In the genomic region with DNA sequence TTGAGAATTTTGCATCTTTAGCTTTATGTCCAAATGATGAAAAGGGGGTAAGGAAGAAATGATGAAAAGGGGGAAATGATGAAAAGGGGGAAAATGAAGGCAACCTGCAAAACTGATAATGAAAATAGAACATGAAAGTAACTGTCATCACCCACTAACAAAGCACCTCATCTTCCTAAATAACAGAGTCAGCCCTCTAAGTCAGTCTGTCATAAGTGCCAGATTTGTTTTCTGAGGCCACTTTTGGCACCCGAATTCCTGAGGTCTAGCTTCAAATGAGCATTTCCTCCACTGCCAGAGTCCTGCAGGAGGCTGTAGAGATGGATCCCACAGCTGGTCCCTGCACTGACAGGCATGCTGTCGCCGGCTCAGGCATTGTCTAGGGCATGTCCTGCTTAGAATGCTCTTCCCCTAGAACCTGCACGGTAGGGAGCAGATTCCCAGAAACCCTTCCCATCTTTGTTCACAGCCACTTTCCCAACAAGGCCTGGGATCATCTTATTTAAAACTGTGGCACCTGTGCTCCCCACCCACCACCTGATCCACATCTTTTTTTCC, we compare ENCODE assay signal across 12 cellular contexts. TPM values are rescaled to one million over a fixed set of nuclear protein-coding genes. Genes with fewer than 3 reads are reported as not detected.
A peak's percentile ranks its signal among the peaks of the same experiment; 100 is the strongest.
DNase-seq lines count a peak whose midpoint lies in the region; ATAC-seq and TF ChIP-seq lines count a peak whose summit lies in the region.
"Had no signal": no experiment of that assay in that cellular context is flagged by ENCODE, and none has a peak within 500 bp of the region (broad histone marks: within the 10 kb centered on the region; RNA-seq: fewer than 3 reads in every experiment).

No MANE protein-coding gene starts in this region.

- DNase-seq in COLO668 (lab: John Stamatoyannopoulos, UW; ENCODE audit: unreplicated experiment), result peak; percentile 65
- DNase-seq in adipocyte (ENCODE audit: low read depth), result no peak
- no peak for DNase-seq in H9
- no peak for DNase-seq in NCI-H146 treated with DMSO at 0.1 percent for 48 hours (lab: John Stamatoyannopoulos, UW; ENCODE audit: unreplicated experiment)
- no peak for DNase-seq in 8988T
- DNase-seq: activated CD4-positive, alpha-beta T cell treated with anti-CD3 and anti-CD28 coated beads for 48 hours; NCI-H1092 had no signal

- H3K18ac ChIP-seq in H9 (ENCODE audit: insufficient read length, low read depth, low read length), result no peak overlapping the region

- H3K4ac ChIP-seq in H9 (ENCODE audit: low read depth, low read length), result no peak overlapping the region

- WGBS in H9 (ENCODE audit: extremely low coverage, insufficient read length, low lambda C conversion rate), result no CpG with 5 or more reads among the region's 4 CpGs

- H4K8ac ChIP-seq in H9 (replicated peaks; ENCODE audit: insufficient read length, low read depth, low read length), result no peak overlapping the region

- no peak overlapping the region for H4K91ac ChIP-seq in H9 (ENCODE audit: insufficient read length, low read depth, low read length)

- no peak overlapping the region for H3K27ac Mint-ChIP-seq in H9
- H3K27ac Mint-ChIP-seq: neural progenitor cell had no signal

- no peak overlapping the region for H2AK5ac ChIP-seq in H9 (ENCODE audit: insufficient read length, low read length)

- no peaks in the 10 kb centered on the region for H4K20me1 ChIP-seq in H9 (ENCODE audit: control insufficient read depth, insufficient read depth, insufficient read length)

- no peaks in the 10 kb centered on the region for H3K23me2 ChIP-seq in H9 (ENCODE audit: insufficient read length, low read depth, low read length, poor library complexity, severe bottlenecking)

- H3K56ac ChIP-seq in H9 (ENCODE audit: insufficient read length, low read depth, low read length), result no peak overlapping the region

- H2BK12ac ChIP-seq in H9 (ENCODE audit: insufficient read length, low read depth, low read length), result no peak overlapping the region

- H3K27me3 ChIP-seq in adipocyte (replicated peaks; ENCODE audit: control insufficient read depth, insufficient read depth, low read length) (no peaks in the 10 kb centered on the region), H9 (ENCODE audit: insufficient read depth, low read length) (no peaks in the 10 kb centered on the region)
- H3K27me3 ChIP-seq: neural progenitor cell had no signal

- no peak overlapping the region for H2AFZ ChIP-seq in H9 (ENCODE audit: low read length)
- H2AFZ ChIP-seq: neural progenitor cell had no signal

- H3K4me3 ChIP-seq in adipocyte (ENCODE audit: low read length), result peak overlapping the region; percentile 57
- H3K4me3 ChIP-seq: neural progenitor cell had no signal

- H3K9me3 Mint-ChIP-seq in H9, result peaks cover under 1 to 5% of the 10 kb centered on the region in 2 experiments; a peak in 2 of 5 replicates

- no peaks in the 10 kb centered on the region; the same call in 1 of the 2 replicates for H3K79me2 ChIP-seq in H9 (ENCODE audit: insufficient read depth, low read length)

- H4K5ac ChIP-seq in H9 (ENCODE audit: insufficient read length, low read depth, low read length), result no peak overlapping the region

- H3T11ph ChIP-seq in H9 (ENCODE audit: low read length), result no peak overlapping the region

- no peak overlapping the region for H2BK15ac ChIP-seq in H9 (ENCODE audit: low read depth, low read length)

- H3K9me3 ChIP-seq in adipocyte (ENCODE audit: control insufficient read depth, low read length) (no peaks in the 10 kb centered on the region), H9 (ENCODE audit: control insufficient read depth, low read depth, low read length) (no peaks in the 10 kb centered on the region)

- no peak for TF ChIP-seq CTCF in H9 (conservative IDR thresholded peaks at IDR 0.05)

- no peaks in the 10 kb centered on the region for H3K27me3 Mint-ChIP-seq in H9 (ENCODE audit: low read depth)

- no peak overlapping the region for H3K14ac ChIP-seq in H9 (ENCODE audit: insufficient read depth, low read length)

- no peak overlapping the region for H3K23ac ChIP-seq in H9 (ENCODE audit: insufficient read length, low read depth, low read length)

- peaks cover 29% of the 10 kb centered on the region for H3K4me1 ChIP-seq in adipocyte (ENCODE audit: control insufficient read depth, insufficient read depth, low read length)
- no peaks in the 10 kb centered on the region for H3K4me1 ChIP-seq in H9 (ENCODE audit: insufficient read depth, low read length)

- H2BK120ac ChIP-seq in H9 (ENCODE audit: low read depth, low read length, poor library complexity, severe bottlenecking), result no peak overlapping the region

- no peak overlapping the region for H3K4me3 Mint-ChIP-seq in H9
- H3K4me3 Mint-ChIP-seq: neural progenitor cell had no signal

- H2BK20ac ChIP-seq in H9 (ENCODE audit: low read depth, low read length, poor library complexity, severe bottlenecking), result no peak overlapping the region

- ATAC-seq in GM18870 (IDR thresholded peaks at IDR 0.05; ENCODE audit: unreplicated experiment) (peak; percentile 34), HG02763 (IDR thresholded peaks at IDR 0.05; ENCODE audit: unreplicated experiment) (peak; percentile 24), HG02884 (IDR thresholded peaks at IDR 0.05; ENCODE audit: unreplicated experiment) (no peak)
- ATAC-seq: Panc1 had no signal

- no peak overlapping the region for H2BK5ac ChIP-seq in H9 (ENCODE audit: insufficient read length, low read length)

- peaks cover 17 to 21% of the 10 kb centered on the region in 2 experiments for H3K4me1 Mint-ChIP-seq in H9
- H3K4me1 Mint-ChIP-seq: neural progenitor cell had no signal

- no peaks in the 10 kb centered on the region for H3K79me1 ChIP-seq in H9 (ENCODE audit: insufficient read depth, low read depth, low read length, poor library complexity, severe bottlenecking)

- no peak overlapping the region for H3K27ac ChIP-seq in H9 (ENCODE audit: insufficient read length, low read depth, low read length)
- H3K27ac ChIP-seq: neural progenitor cell had no signal

- no peak overlapping the region for H3K9ac ChIP-seq in adipocyte (ENCODE audit: low read length)
- no peak overlapping the region for H3K9ac ChIP-seq in H9 (ENCODE audit: extremely low read depth, insufficient read length, low read length)
- H3K9ac ChIP-seq: neural progenitor cell had no signal

- peaks cover 5 to 17% (median 7%) of the 10 kb centered on the region in 3 experiments; a peak in 4 of 7 replicates for H3K36me3 Mint-ChIP-seq in H9 (ENCODE audit: insufficient read depth in 1 of 3, low read depth in 3 of 3)

- H3K4me2 ChIP-seq in H9 (ENCODE audit: insufficient read depth, insufficient read length, low read length), result no peak overlapping the region
- H3K4me2 ChIP-seq: neural progenitor cell had no signal

- H3K36me3 ChIP-seq in adipocyte (ENCODE audit: control insufficient read depth, insufficient read depth, low read length, severe bottlenecking), result peaks cover 6% of the 10 kb centered on the region

RNA-seq across cellular contexts. Expression of a gene that starts 25.3 kb away (rescaled TPM):
- total RNA-seq in H9 (2021), result 31.7 and 32.1 TPM in 2 replicates
